ENCODE assay signal across 12 cellular contexts in the genomic region with DNA sequence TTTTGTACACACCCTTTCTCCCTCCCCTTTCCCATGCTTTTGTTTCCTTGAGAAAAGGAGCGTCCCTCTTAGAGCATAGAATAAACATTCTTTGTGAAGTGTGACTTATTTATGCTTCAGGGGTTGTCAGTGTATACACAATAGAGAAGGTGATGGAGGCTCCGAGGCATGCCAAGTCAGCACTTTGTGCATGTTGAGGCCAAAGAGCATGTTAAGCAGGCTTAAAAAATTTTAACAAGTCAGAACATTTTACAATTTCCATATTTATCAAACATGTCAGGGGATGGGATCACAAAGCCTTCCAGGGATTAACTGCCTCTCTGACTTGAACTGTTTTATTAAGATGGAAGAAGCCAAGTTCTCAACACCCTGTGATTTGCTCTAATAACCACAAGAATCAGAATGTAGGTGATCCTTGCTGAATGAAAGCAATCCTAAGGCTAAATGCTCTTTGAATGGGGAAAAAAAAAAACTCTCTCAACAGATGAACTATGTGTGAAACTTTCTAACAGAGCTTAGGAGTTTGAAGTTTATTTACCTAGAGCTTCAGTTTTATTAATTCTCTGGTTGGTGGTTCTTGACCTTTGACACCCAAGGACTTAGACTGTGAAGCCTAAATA.
DNase-seq lines count a peak whose midpoint lies in the region; ATAC-seq and TF ChIP-seq lines count a peak whose summit lies in the region.
"Had no signal": no experiment of that assay in that cellular context is flagged by ENCODE, and none has a peak within 500 bp of the region (broad histone marks: within the 10 kb centered on the region; RNA-seq: fewer than 3 reads in every experiment).

No MANE protein-coding gene starts in this region.

- no peaks in the 10 kb centered on the region for H3K36me3 ChIP-seq in tibial artery
- H3K36me3 ChIP-seq: adrenal gland, upper lobe of left lung had no signal

- intact Hi-C loops in tibial artery (cut with DNase I; ENCODE audit: low total_unique reads), result no loop called here

- H3K4me3 ChIP-seq in astrocyte of the spinal cord (ENCODE audit: low read depth, low read length), result no peak overlapping the region
- no peak overlapping the region for H3K4me3 ChIP-seq in tibial artery
- H3K4me3 ChIP-seq: adrenal gland, upper lobe of left lung had no signal

- no peaks in the 10 kb centered on the region for H3K27me3 ChIP-seq in tibial artery
- H3K27me3 ChIP-seq: adrenal gland, upper lobe of left lung had no signal

- peaks cover 0 to 59% (median 34%) of the 10 kb centered on the region in 4 donors for H3K4me1 ChIP-seq in tibial artery
- H3K4me1 ChIP-seq: adrenal gland had no signal

- H3K27ac ChIP-seq in tibial artery, result peak overlapping the region; percentile 67 to 83
- H3K27ac ChIP-seq: adrenal gland had no signal

- TF ChIP-seq CTCF in astrocyte of the spinal cord (IDR thresholded peaks at IDR 0.05; ENCODE audit: low read depth, low read length), result no peak
- TF ChIP-seq CTCF in tibial artery (IDR thresholded peaks at IDR 0.05), result no peak

- H3K9me3 ChIP-seq in tibial artery, result no peaks in the 10 kb centered on the region
- H3K9me3 ChIP-seq: adrenal gland, upper lobe of left lung had no signal

- no peak for ATAC-seq in HG03159 (IDR thresholded peaks at IDR 0.05; ENCODE audit: unreplicated experiment)
- ATAC-seq in HG03135 (IDR thresholded peaks at IDR 0.05; ENCODE audit: unreplicated experiment), result no peak

- in situ Hi-C loops in astrocyte of the spinal cord (cut with HindIII; ENCODE audit: low sequenced_read_pairs), result no loop called here

- DNase-seq in NCI-H1105 treated with DMSO at 0.1 percent for 48 hours (lab: John Stamatoyannopoulos, UW) (peak; percentile 26), NCI-H1105 (lab: John Stamatoyannopoulos, UW) (no peak), astrocyte of the spinal cord (ENCODE audit: low read depth, low spot score) (peak; percentile 7), left kidney (ENCODE audit: low read depth, low spot score) (peak; percentile 72), tibial artery (no peak), KG1 (lab: John Stamatoyannopoulos, UW) (no peak)
- DNase-seq: adrenal gland, erythroblast, T-helper 9 cell, upper lobe of left lung had no signal

Comparison
In these comparisons a context has a peak if more than half of its experiments do, and no peak if none do; other contexts are left out.
1. DNase-seq: peak in NCI-H1105 treated with DMSO at 0.1 percent for 48 hours (single experiment), astrocyte of the spinal cord (single experiment) and left kidney (single experiment); none in NCI-H1105 (single experiment), tibial artery (0 of 2) and KG1 (single experiment).